In genomic region chr19:43124360-43124759, GRCh38 we compare ENCODE assay signal across 1 cellular context.
A peak's percentile ranks its signal among the peaks of the same experiment; 100 is the strongest.
TF ChIP-seq lines count a peak whose summit lies in the region.

No MANE protein-coding gene starts in this region.

TF ChIP-seq in K562, 482 proteins besides CTCF, POLR2A, EP300 and RAD21:
- TF ChIP-seq, protein P1, sequence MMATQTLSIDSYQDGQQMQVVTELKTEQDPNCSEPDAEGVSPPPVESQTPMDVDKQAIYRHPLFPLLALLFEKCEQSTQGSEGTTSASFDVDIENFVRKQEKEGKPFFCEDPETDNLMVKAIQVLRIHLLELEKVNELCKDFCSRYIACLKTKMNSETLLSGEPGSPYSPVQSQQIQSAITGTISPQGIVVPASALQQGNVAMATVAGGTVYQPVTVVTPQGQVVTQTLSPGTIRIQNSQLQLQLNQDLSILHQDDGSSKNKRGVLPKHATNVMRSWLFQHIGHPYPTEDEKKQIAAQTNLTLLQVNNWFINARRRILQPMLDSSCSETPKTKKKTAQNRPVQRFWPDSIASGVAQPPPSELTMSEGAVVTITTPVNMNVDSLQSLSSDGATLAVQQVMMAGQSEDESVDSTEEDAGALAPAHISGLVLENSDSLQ (IDR thresholded peaks at IDR 0.05) = peak; percentile 23; the same call in 1 of the 2 replicates
- TF ChIP-seq HIVEP1 (CRISPR knock-in tag; IDR thresholded peaks at IDR 0.05) = no peak
